21 cellular contexts compared by ENCODE assay signal in the genomic region with DNA sequence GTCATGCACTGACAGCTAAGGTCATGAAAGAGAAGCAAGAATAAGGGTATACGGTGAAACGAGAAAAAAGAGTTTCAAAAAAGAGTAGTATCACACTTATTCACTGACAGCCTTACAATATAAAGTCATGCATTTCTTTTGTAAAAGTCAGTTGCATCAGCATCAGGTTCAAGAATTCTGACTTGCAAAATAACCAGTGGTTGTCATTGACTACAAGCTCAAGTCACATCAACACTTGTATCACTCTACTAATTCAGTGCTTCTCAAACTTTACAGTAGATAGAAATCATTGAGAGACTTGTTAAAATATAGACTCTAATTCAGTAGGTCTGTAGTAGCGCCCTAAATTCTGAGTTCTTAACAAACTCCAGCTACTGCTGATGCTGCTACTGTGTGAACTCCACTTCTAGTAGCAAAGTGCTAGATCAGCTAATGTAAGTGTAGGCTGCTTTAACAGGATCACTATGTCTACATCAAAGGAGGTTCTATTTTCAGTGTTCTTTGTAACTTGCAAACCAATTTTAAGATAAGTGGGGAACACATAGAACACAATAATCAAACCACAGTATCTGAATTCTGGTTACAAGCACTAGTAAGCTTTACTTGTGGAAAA.
"Had no signal": no experiment of that assay in that cellular context is flagged by ENCODE, and none has a peak within 500 bp of the region (broad histone marks: within the 10 kb centered on the region; RNA-seq: fewer than 3 reads in every experiment).

No MANE protein-coding gene starts in this region.

- H3K27ac ChIP-seq: cardiac muscle cell, left ventricle myocardium inferior, parathyroid adenoma, spleen, upper lobe of right lung had no signal

- H3K79me2 ChIP-seq: parathyroid adenoma had no signal

- H3K9me3 ChIP-seq: left ventricle myocardium inferior, mucosa of descending colon, spleen, upper lobe of right lung had no signal

- DNase-seq: activated B cell treated with CpG ODN at 0.5 μM for 24 hours; activated CD4-positive, alpha-beta memory T cell treated with anti-CD3 and anti-CD28 coated beads for 36 hours; activated CD4-positive, alpha-beta T cell treated with anti-CD3 and anti-CD28 coated beads for 4 hours; activated gamma-delta T cell treated with Interleukin-2 at 50 U/mL for 16 hours; activated T-cell treated with anti-CD3 and anti-CD28 coated beads for 4 hours; amniotic stem cell; kidney glomerular epithelial cell; left ventricle myocardium inferior; mammary epithelial cell; mucosa of descending colon; naive thymus-derived CD4-positive, alpha-beta T cell; spleen; stimulated activated CD4-positive, alpha-beta T cell treated with anti-CD3 and anti-CD28 coated beads, Interleukin-4, amount 100 ng/mL, for 4 hours; T-helper 9 cell; upper lobe of right lung had no signal

- H3K36me3 ChIP-seq: cardiac muscle cell, left ventricle myocardium inferior, spleen, upper lobe of right lung had no signal

- H3K9ac ChIP-seq: parathyroid adenoma had no signal

- H2AFZ ChIP-seq: parathyroid adenoma had no signal

- H3K4me1 ChIP-seq: left ventricle myocardium inferior, parathyroid adenoma, spleen, upper lobe of right lung had no signal

- H3K4me3 ChIP-seq: cardiac muscle cell, left ventricle myocardium inferior, mucosa of descending colon, spleen, upper lobe of right lung had no signal

- FAIRE-seq: frontal cortex had no signal

- H3K27me3 ChIP-seq: cardiac muscle cell, spleen, upper lobe of right lung had no signal

- ATAC-seq: activated naive CD4-positive, alpha-beta T cell treated with anti-CD3 and anti-CD28 coated beads, Interleukin-2, amount 50 U/mL, for 72 hours; mucosa of descending colon; naive thymus-derived CD4-positive, alpha-beta T cell; sciatic nerve; stimulated activated memory B cell treated with anti-CD40 and anti-IgM and Interleukin-4, amounts not matched to agents 10 μg/mL and 1 μg/mL and 100 μg/mL, for 72 hours; upper lobe of right lung had no signal
